Comparison of ENCODE assay signal across 22 cellular contexts in the genomic region with DNA sequence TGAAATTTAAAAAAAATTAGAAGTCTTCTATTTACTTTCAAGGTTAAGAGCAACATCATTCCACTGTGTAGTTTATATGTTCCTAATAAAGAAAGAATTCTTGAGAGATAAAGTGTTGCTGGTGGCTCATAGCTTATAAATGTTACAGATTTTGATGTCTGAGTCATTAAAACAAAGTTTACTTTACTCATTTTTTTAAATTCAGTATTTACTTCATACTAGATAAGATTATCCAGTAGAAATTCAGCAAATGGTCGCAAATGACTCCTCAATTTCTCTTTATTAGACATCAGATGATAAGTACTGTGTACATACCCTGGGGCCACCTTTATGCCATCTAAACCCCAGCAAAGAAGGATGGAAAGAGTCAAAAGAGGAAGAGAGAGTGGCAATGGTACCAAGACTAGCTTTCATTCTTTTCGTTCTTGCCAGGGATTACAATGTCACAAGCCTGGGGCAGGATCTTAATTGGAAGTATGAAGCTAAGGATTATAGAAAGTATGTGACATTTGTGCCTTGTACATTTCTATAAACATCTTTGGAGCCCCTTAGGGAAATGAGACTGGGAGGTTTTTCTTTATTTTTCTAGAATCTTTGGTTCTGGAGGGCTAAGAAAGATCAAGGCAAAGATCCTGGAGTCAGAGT.
DNase-seq lines count a peak whose midpoint lies in the region; ATAC-seq, FAIRE-seq and TF ChIP-seq lines count a peak whose summit lies in the region.
"Had no signal": no experiment of that assay in that cellular context is flagged by ENCODE, and none has a peak within 500 bp of the region (broad histone marks: within the 10 kb centered on the region; RNA-seq: fewer than 3 reads in every experiment).

No MANE protein-coding gene starts in this region.

- H3K4me2 ChIP-seq in GM23248 (ENCODE audit: unreplicated experiment): peak overlapping the region; percentile 44
- no peak overlapping the region for H3K4me2 ChIP-seq in astrocyte (ENCODE audit: low read length)
- H3K4me2 ChIP-seq: KMS-11 had no signal

- H3K9me3 ChIP-seq in GM23248 (ENCODE audit: low read depth) (no peaks in the 10 kb centered on the region), astrocyte (ENCODE audit: insufficient read depth, low read depth, low read length) (no peaks in the 10 kb centered on the region), WERI-Rb-1 (ENCODE audit: severe bottlenecking) (no peaks in the 10 kb centered on the region)
- H3K9me3 ChIP-seq: psoas muscle, stomach had no signal

- H3K4me3 Mint-ChIP-seq in astrocyte (ENCODE audit: unreplicated experiment): no peak overlapping the region
- H3K4me3 Mint-ChIP-seq: CD8-positive, alpha-beta memory T cell; nephron; type B pancreatic cell had no signal

- H3K27me3 ChIP-seq in GM23248 (replicated peaks; ENCODE audit: insufficient read depth): no peaks in the 10 kb centered on the region
- no peaks in the 10 kb centered on the region for H3K27me3 ChIP-seq in astrocyte (ENCODE audit: insufficient read depth, low read length)
- H3K27me3 ChIP-seq in WERI-Rb-1 (ENCODE audit: insufficient read depth, low read depth, severe bottlenecking): no peaks in the 10 kb centered on the region
- H3K27me3 ChIP-seq: stomach had no signal

- ATAC-seq in GM21390 (IDR thresholded peaks at IDR 0.05; ENCODE audit: unreplicated experiment): no peak
- no peak for ATAC-seq in GM19395 (IDR thresholded peaks at IDR 0.05; ENCODE audit: unreplicated experiment)
- ATAC-seq: psoas muscle had no signal

- WGBS in GM23248 (ENCODE audit: low coverage in 1 of 2, low lambda C conversion rate in 2 of 2, missing lambda C conversion rate in 2 of 2), 2 experiments: 47 to 72% methylated on average over 2 of the region's 2 CpGs

- H3K79me2 ChIP-seq in GM23248 (ENCODE audit: insufficient read depth) (no peaks in the 10 kb centered on the region), astrocyte (ENCODE audit: insufficient read depth, low read length) (no peaks in the 10 kb centered on the region)

- no peak for FAIRE-seq in astrocyte (lab: Jason Lieb, UNC)
- FAIRE-seq: small intestine had no signal

- H2AFZ ChIP-seq in GM23248 (no peak overlapping the region; the same call in 1 of the 2 replicates), astrocyte (ENCODE audit: low read depth, low read length) (no peak overlapping the region)

- H3K4me3 ChIP-seq in GM23248 (no peak overlapping the region), astrocyte (ENCODE audit: insufficient read depth, low read depth, low read length) (no peak overlapping the region), fibroblast of the aortic adventitia (ENCODE audit: low read depth, low read length) (no peak overlapping the region), WERI-Rb-1 (ENCODE audit: low read depth, low read length) (no peak overlapping the region)
- H3K4me3 ChIP-seq: psoas muscle, stomach had no signal

- H3K36me3 ChIP-seq in GM23248 (ENCODE audit: low read depth) (no peaks in the 10 kb centered on the region), astrocyte (ENCODE audit: insufficient read depth, low read length) (no peaks in the 10 kb centered on the region), WERI-Rb-1 (no peaks in the 10 kb centered on the region)
- H3K36me3 ChIP-seq: stomach had no signal

- no peaks in the 10 kb centered on the region for H4K20me1 ChIP-seq in GM23248 (ENCODE audit: insufficient read depth)
- no peaks in the 10 kb centered on the region for H4K20me1 ChIP-seq in astrocyte (ENCODE audit: insufficient read depth, low read length)

- H3K9ac ChIP-seq in GM23248: no peak overlapping the region
- H3K9ac ChIP-seq in astrocyte (ENCODE audit: low read length): no peak overlapping the region
- H3K9ac ChIP-seq: KMS-11 had no signal

- H3K4me1 Mint-ChIP-seq in astrocyte (ENCODE audit: low read depth, unreplicated experiment): peaks cover 11% of the 10 kb centered on the region
- H3K4me1 Mint-ChIP-seq: CD8-positive, alpha-beta memory T cell; nephron had no signal

- no peaks in the 10 kb centered on the region for H3K9me3 Mint-ChIP-seq in astrocyte (ENCODE audit: unreplicated experiment)
- H3K9me3 Mint-ChIP-seq: nephron, type B pancreatic cell had no signal

- no peaks in the 10 kb centered on the region for H3K27me3 Mint-ChIP-seq in astrocyte (ENCODE audit: low read depth, unreplicated experiment)
- H3K27me3 Mint-ChIP-seq: CD8-positive, alpha-beta memory T cell; type B pancreatic cell had no signal

- H3K4me1 ChIP-seq in GM23248 (ENCODE audit: insufficient read depth) (peaks cover 30% of the 10 kb centered on the region), astrocyte (ENCODE audit: insufficient read depth, low read length) (peaks cover 25% of the 10 kb centered on the region)
- H3K4me1 ChIP-seq: psoas muscle, stomach had no signal

- DNase-seq in A172 (ENCODE audit: low spot score): peak; percentile 60
- peak; percentile 77 for DNase-seq in GM23248
- DNase-seq in astrocyte (ENCODE audit: low read depth): peak; percentile 78
- peak; percentile 82 for DNase-seq in fibroblast of the aortic adventitia (ENCODE audit: low read depth)
- no peak for DNase-seq in SIG-M5 (lab: John Stamatoyannopoulos, UW)
- no peak for DNase-seq in WERI-Rb-1
- DNase-seq: 8988T; activated gamma-delta T cell; CD8-positive, alpha-beta memory T cell; DND-41; NCI-H2029; NCI-H446 treated with DMSO at 0.1 percent for 48 hours; psoas muscle; small intestine; stimulated activated CD4-positive, alpha-beta T cell treated with anti-CD3 and anti-CD28 coated beads, Interleukin-4, amount 100 ng/mL, for 24 hours; stomach; T-helper 1 cell had no signal

- peaks cover 28% of the 10 kb centered on the region for H3F3A ChIP-seq in GM23248 (ENCODE audit: insufficient read depth)

- no peaks in the 10 kb centered on the region for H3K9me2 ChIP-seq in GM23248 (ENCODE audit: insufficient read depth)

- TF ChIP-seq CTCF in astrocyte (IDR thresholded peaks at IDR 0.05; ENCODE audit: insufficient read depth, low read depth, low read length) (no peak), fibroblast of the aortic adventitia (IDR thresholded peaks at IDR 0.05; ENCODE audit: insufficient read depth, low read length) (no peak), WERI-Rb-1 (IDR thresholded peaks at IDR 0.05; ENCODE audit: low read depth, low read length) (no peak)

- H3K36me3 Mint-ChIP-seq in astrocyte (ENCODE audit: low read depth, unreplicated experiment): no peaks in the 10 kb centered on the region
- H3K36me3 Mint-ChIP-seq: CD8-positive, alpha-beta memory T cell; type B pancreatic cell had no signal

- in situ Hi-C loops in GM23248 (cut with MboI): no loop called here

- H3K27ac Mint-ChIP-seq in astrocyte (ENCODE audit: unreplicated experiment): no peak overlapping the region
- H3K27ac Mint-ChIP-seq: CD8-positive, alpha-beta memory T cell; nephron; type B pancreatic cell had no signal

- H3K27ac ChIP-seq in GM23248 (peak overlapping the region; percentile 75), astrocyte (ENCODE audit: low read depth, low read length) (peak overlapping the region; percentile 86), WERI-Rb-1 (no peak overlapping the region)
- H3K27ac ChIP-seq: KMS-11, psoas muscle had no signal

Comparison
In these comparisons a context has a peak if more than half of its experiments do, and no peak if none do; other contexts are left out.
1. DNase-seq: peak in A172 (single experiment), GM23248 (single experiment), astrocyte (single experiment) and fibroblast of the aortic adventitia (single experiment); none in SIG-M5 (single experiment) and WERI-Rb-1 (single experiment).